Comparison of ENCODE assay signal across 1 cellular context in the genomic region with DNA sequence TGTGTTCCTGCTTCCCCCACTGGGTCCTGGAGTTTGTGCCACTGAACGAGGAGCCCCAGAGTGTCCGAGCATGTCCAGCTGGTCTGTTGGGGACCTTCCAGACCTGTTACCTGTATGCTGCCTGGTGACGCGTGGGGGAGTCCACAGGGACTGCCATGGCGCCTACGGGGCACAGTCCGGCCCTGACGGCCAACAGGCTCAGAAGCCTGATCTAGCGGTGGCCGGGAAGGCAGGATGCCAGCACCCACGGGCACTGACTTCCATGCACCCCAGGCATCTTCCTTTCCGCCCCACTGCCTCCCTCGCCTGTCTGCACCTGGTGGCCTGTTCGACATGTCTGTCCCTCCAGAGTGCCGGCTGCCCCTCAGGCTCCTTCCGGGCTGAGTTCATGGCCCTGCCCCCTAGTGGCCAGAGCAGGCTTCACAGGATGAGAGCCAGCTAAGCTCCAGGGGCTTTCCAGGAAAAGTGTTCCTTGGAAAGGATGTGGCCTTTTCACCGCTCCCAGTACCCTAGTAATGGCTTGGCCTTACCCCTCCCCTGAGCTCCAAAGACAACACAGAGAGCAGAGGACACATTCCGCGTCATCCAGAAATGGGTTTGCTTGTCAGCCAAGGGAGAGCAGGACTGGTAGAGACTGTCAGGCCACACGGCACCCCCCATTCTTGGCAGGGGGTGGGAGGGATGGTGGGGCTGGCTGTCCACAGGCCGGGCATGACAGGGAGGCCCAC.
TF ChIP-seq lines count a peak whose summit lies in the region.

No MANE protein-coding gene starts in this region.

TF ChIP-seq in K562, 482 proteins besides CTCF, POLR2A, EP300 and RAD21 (continued from another document):
- TF ChIP-seq, protein P1, sequence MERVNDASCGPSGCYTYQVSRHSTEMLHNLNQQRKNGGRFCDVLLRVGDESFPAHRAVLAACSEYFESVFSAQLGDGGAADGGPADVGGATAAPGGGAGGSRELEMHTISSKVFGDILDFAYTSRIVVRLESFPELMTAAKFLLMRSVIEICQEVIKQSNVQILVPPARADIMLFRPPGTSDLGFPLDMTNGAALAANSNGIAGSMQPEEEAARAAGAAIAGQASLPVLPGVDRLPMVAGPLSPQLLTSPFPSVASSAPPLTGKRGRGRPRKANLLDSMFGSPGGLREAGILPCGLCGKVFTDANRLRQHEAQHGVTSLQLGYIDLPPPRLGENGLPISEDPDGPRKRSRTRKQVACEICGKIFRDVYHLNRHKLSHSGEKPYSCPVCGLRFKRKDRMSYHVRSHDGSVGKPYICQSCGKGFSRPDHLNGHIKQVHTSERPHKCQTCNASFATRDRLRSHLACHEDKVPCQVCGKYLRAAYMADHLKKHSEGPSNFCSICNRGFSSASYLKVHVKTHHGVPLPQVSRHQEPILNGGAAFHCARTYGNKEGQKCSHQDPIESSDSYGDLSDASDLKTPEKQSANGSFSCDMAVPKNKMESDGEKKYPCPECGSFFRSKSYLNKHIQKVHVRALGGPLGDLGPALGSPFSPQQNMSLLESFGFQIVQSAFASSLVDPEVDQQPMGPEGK (CRISPR knock-in tag; IDR thresholded peaks at IDR 0.05; ENCODE audit: borderline replicate concordance): no peak
- 0 out of 2 replicates have a peak, but pooled peaks have one; percentile 14 for TF ChIP-seq CBX5 (IDR thresholded peaks at IDR 0.05; ENCODE audit: borderline replicate concordance, low read depth)
- TF ChIP-seq FIP1L1 (IDR thresholded peaks at IDR 0.05; ENCODE audit: low read depth, low read length, poor library complexity, severe bottlenecking): peak; percentile 40
- TF ChIP-seq CTBP1 (IDR thresholded peaks at IDR 0.05; ENCODE audit: borderline replicate concordance): peak; percentile 66; the same call in 1 of the 2 replicates
- 0 out of 2 replicates have a peak, but pooled peaks have one; percentile 17 for TF ChIP-seq FOXM1 (IDR thresholded peaks at IDR 0.05; ENCODE audit: low read depth)
- no peak for TF ChIP-seq FOXM1 (CRISPR knock-in tag; IDR thresholded peaks at IDR 0.05; ENCODE audit: low read depth)
- peak; percentile 59 for TF ChIP-seq L3MBTL2 (IDR thresholded peaks at IDR 0.05)
- TF ChIP-seq ATF7 (IDR thresholded peaks at IDR 0.05): 0 out of 2 replicates have a peak, but pooled peaks have one; percentile 23
